12 cellular contexts compared by ENCODE assay signal in genomic region chr12:128365032-128365431, GRCh38.
"Had no signal": no experiment of that assay in that cellular context is flagged by ENCODE, and none has a peak within 500 bp of the region (broad histone marks: within the 10 kb centered on the region; RNA-seq: fewer than 3 reads in every experiment).

No MANE protein-coding gene starts in this region.

- H3K27ac ChIP-seq: cardiac muscle cell, right lobe of liver had no signal

- DNase-seq: activated CD4-positive, alpha-beta T cell treated with anti-CD3 and anti-CD28 coated beads for 48 hours; activated CD8-positive, alpha-beta memory T cell treated with anti-CD3 and anti-CD28 coated beads, Interleukin-2, amount 50 U/mL, for 4 hours; activated CD8-positive, alpha-beta T cell treated with anti-CD3 and anti-CD28 coated beads, Interleukin-2, amount 10 ng/mL, durations not matched to agents 7 days and 5 days; activated effector memory CD4-positive, alpha-beta T cell treated with anti-CD3 and anti-CD28 coated beads, Interleukin-2, amount 50 U/mL, for 16 hours; activated T-cell treated with anti-CD3 and anti-CD28 coated beads, Interleukin-2, amount 50 U/mL, for 48 hours; esophagus squamous epithelium; kidney glomerular epithelial cell; right lobe of liver; stomach; T-helper 2 cell had no signal

- H3K36me3 ChIP-seq: cardiac muscle cell, esophagus squamous epithelium, right lobe of liver, stomach had no signal

- H3K27me3 ChIP-seq: right lobe of liver had no signal

- ATAC-seq: activated CD8-positive, alpha-beta T cell treated with anti-CD3 and anti-CD28 coated beads, Interleukin-2, amount 10 ng/mL, durations not matched to agents 7 days and 5 days; WTC11 had no signal

- H3K4me1 ChIP-seq: right lobe of liver had no signal
